In the genomic region with DNA sequence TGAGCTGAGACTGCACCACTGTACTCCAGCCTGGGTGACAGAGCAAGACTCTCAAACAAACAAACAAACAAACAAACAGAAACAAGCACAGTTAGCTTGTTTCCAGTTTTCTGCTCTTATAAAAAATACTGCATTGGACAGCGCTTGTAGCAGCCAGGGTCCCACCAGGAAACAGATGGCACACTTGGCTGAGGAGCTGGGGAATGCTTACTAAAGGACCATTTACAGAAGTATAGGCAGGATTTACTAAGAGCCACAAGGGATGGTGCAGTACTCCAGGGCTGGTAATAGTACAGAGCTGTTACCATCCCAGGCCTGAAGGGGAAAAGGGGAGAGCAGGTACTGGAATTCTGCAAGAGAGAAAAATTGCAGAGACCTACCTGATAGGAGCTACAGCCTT, we compare ENCODE assay signal across 17 cellular contexts. TPM values are rescaled to one million over a fixed set of nuclear protein-coding genes. Genes with fewer than 3 reads are reported as not detected.
DNase-seq lines count a peak whose midpoint lies in the region; ATAC-seq and TF ChIP-seq lines count a peak whose summit lies in the region.
"Had no signal": no experiment of that assay in that cellular context is flagged by ENCODE, and none has a peak within 500 bp of the region (broad histone marks: within the 10 kb centered on the region; RNA-seq: fewer than 3 reads in every experiment).

No MANE protein-coding gene starts in this region.

- H3K27me3 Mint-ChIP-seq in type B pancreatic cell: peaks cover 23% of the 10 kb centered on the region

- H3K4me3 Mint-ChIP-seq in type B pancreatic cell: no peak overlapping the region

- no peak overlapping the region for H3K27ac Mint-ChIP-seq in type B pancreatic cell
- H3K27ac Mint-ChIP-seq: CD8-positive, alpha-beta memory T cell had no signal

- H3K4me1 Mint-ChIP-seq in type B pancreatic cell (ENCODE audit: unreplicated experiment): peaks cover 4% of the 10 kb centered on the region

- DNase-seq in NCI-H2171 treated with DMSO at 0.1 percent for 48 hours (lab: John Stamatoyannopoulos, UW): peak; percentile 66
- DNase-seq in NCI-H2171 (lab: John Stamatoyannopoulos, UW): no peak
- DNase-seq in NCI-H69 (lab: John Stamatoyannopoulos, UW): peak; percentile 47
- DNase-seq in epithelial cell of esophagus (ENCODE audit: low read depth): no peak
- DNase-seq in type B pancreatic cell (ENCODE audit: extremely low spot score, unreplicated experiment): peak; percentile 6
- no peak for DNase-seq in stimulated activated CD4-positive, alpha-beta T cell treated with anti-CD3 and anti-CD28 coated beads, Interleukin-4, amount 100 ng/mL, for 24 hours
- DNase-seq: 8988T; CD8-positive, alpha-beta memory T cell; MV-4-11; NCI-H1417 treated with DMSO at 0.1 percent for 48 hours; NCI-H2081; NCI-H526 treated with DMSO at 0.1 percent for 48 hours; OCI-M1 had no signal

- H3K9me3 Mint-ChIP-seq in type B pancreatic cell: no peaks in the 10 kb centered on the region

- ATAC-seq in HG02981 (IDR thresholded peaks at IDR 0.05; ENCODE audit: unreplicated experiment) (no peak), GM21390 (IDR thresholded peaks at IDR 0.05; ENCODE audit: unreplicated experiment) (no peak)
- ATAC-seq: K562 had no signal

- TF ChIP-seq CTCF in epithelial cell of esophagus (IDR thresholded peaks at IDR 0.05; ENCODE audit: insufficient read depth, low read depth, low read length, missing control alignments) (peak; percentile 16), type B pancreatic cell (conservative IDR thresholded peaks at IDR 0.05) (no peak)

- H3K36me3 Mint-ChIP-seq in type B pancreatic cell: no peaks in the 10 kb centered on the region

- no peak overlapping the region for H3K4me3 ChIP-seq in epithelial cell of esophagus (ENCODE audit: low read length)
- H3K4me3 ChIP-seq: BLaER1 treated with 17β-estradiol and CSF1 and Interleukin-3, amounts not matched to agents 10 nM and 100 nM; K562 had no signal

RNA-seq across cellular contexts. Expression of gene ANKS6, which starts 5.2 kb away (rescaled TPM):
- total RNA-seq in type B pancreatic cell (ENCODE audit: low replicate concordance): 25.2 and 32.2 TPM in 2 replicates

RNA-seq across cellular contexts. Expression of gene GALNT12, which starts 5.9 kb away (rescaled TPM):
- 25.8 and 32.9 TPM in 2 replicates for total RNA-seq in type B pancreatic cell (ENCODE audit: low replicate concordance)

Comparison
In these comparisons a context has a peak if more than half of its experiments do, and no peak if none do; other contexts are left out.
1. DNase-seq: peak in NCI-H2171 treated with DMSO at 0.1 percent for 48 hours (single experiment), NCI-H69 (single experiment) and type B pancreatic cell (single experiment); none in NCI-H2171 (single experiment), epithelial cell of esophagus (single experiment) and stimulated activated CD4-positive, alpha-beta T cell treated with anti-CD3 and anti-CD28 coated beads, Interleukin-4, amount 100 ng/mL, for 24 hours (single experiment).